ENCODE assay signal across 22 cellular contexts in the genomic region with DNA sequence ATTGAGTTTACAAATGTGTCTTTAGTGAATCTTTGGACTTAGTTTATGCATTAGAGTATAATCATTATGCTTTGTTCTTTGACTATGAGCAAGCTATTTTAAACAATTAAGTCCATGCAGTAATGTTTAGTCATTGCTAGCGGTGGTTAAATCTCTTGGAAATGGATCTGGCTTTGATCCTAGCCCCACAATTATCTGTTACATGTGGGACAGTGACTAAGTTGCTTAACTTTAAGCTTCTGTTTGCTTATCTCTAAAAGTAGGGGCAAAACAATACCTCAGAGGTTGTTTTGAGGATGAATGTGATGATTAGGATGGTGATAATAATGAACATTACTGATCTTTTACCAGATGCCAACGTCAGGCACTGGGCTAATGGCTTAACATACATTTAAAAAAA.
A peak's percentile ranks its signal among the peaks of the same experiment; 100 is the strongest.
DNase-seq lines count a peak whose midpoint lies in the region; ATAC-seq and TF ChIP-seq lines count a peak whose summit lies in the region.
"Had no signal": no experiment of that assay in that cellular context is flagged by ENCODE, and none has a peak within 500 bp of the region (broad histone marks: within the 10 kb centered on the region; RNA-seq: fewer than 3 reads in every experiment).

No MANE protein-coding gene starts in this region.

- H3K4me3 Mint-ChIP-seq in type B pancreatic cell = no peak overlapping the region
- H3K4me3 Mint-ChIP-seq in activated CD8-positive, alpha-beta memory T cell treated with anti-CD3 and anti-CD28 coated beads, Interleukin-2, amount 10 ng/mL, durations not matched to agents 7 days and 5 days = no peak overlapping the region
- no peak overlapping the region for H3K4me3 Mint-ChIP-seq in WTC11
- no peak overlapping the region for H3K4me3 Mint-ChIP-seq in activated CD4-positive, alpha-beta T cell treated with anti-CD3 and anti-CD28 coated beads for 36 hours
- H3K4me3 Mint-ChIP-seq: activated naive CD8-positive, alpha-beta T cell treated with anti-CD3 and anti-CD28 coated beads for 36 hours had no signal

- dilution Hi-C loops in mammary epithelial cell (cut with HindIII; ENCODE audit: low sequenced_read_pairs) = no loop called here

- no peaks in the 10 kb centered on the region for H3K79me2 ChIP-seq in mammary epithelial cell (ENCODE audit: insufficient read depth, low read length)

- no TSS peak for BruUV-seq in mammary epithelial cell (replicated peaks; lab: Mats Ljungman, UMichigan)

- H3K27ac ChIP-seq in mammary epithelial cell (ENCODE audit: insufficient read depth, low read depth, low read length) = no peak overlapping the region
- H3K27ac ChIP-seq in breast epithelium = no peak overlapping the region
- H3K27ac ChIP-seq: A549, HL-60, PC-9 had no signal

- H3K9me3 ChIP-seq in mammary epithelial cell (replicated peaks; ENCODE audit: insufficient read depth, low read length) = no peaks in the 10 kb centered on the region
- no peaks in the 10 kb centered on the region for H3K9me3 ChIP-seq in breast epithelium
- H3K9me3 ChIP-seq: A549 had no signal

- H3K4me3 ChIP-seq in mammary epithelial cell (replicated peaks in 1 of 3; ENCODE audit: insufficient read depth in 1 of 3, low read depth in 2 of 3, low read length in 3 of 3) (no peak overlapping the region), breast epithelium (no peak overlapping the region)
- H3K4me3 ChIP-seq: A549, PC-9 had no signal

- no peaks in the 10 kb centered on the region for H4K20me1 ChIP-seq in mammary epithelial cell (ENCODE audit: insufficient read depth, low read length)

- H3K9ac ChIP-seq in mammary epithelial cell (ENCODE audit: insufficient read depth, low read length) = no peak overlapping the region

- H3K27ac Mint-ChIP-seq in type B pancreatic cell (peak overlapping the region; percentile 20), WTC11 (no peak overlapping the region)
- H3K27ac Mint-ChIP-seq in activated CD8-positive, alpha-beta memory T cell treated with anti-CD3 and anti-CD28 coated beads, Interleukin-2, amount 10 ng/mL, durations not matched to agents 7 days and 5 days = no peak overlapping the region
- no peak overlapping the region for H3K27ac Mint-ChIP-seq in activated CD4-positive, alpha-beta T cell treated with anti-CD3 and anti-CD28 coated beads for 36 hours
- H3K27ac Mint-ChIP-seq: activated naive CD8-positive, alpha-beta T cell treated with anti-CD3 and anti-CD28 coated beads for 36 hours had no signal

- WGBS in mammary epithelial cell (ENCODE audit: low coverage, missing lambda C conversion rate) = 46% methylated on average over 2 of the region's 2 CpGs

- intact Hi-C loops in mammary epithelial cell (cut with micrococcal nuclease) = no loop called here
- intact Hi-C loops in breast epithelium (cut with DNase I; ENCODE audit: low total_unique reads) = no loop called here
- intact Hi-C loops in activated CD4-positive, alpha-beta T cell treated with anti-CD3 and anti-CD28 coated beads for 36 hours (cut with DNase I, micrococcal nuclease) = no loop called here

- no peaks in the 10 kb centered on the region for H3K36me3 ChIP-seq in mammary epithelial cell (ENCODE audit: insufficient read depth, low read length)
- H3K36me3 ChIP-seq in breast epithelium = no peaks in the 10 kb centered on the region

- no peak overlapping the region for H3K4me2 ChIP-seq in mammary epithelial cell (ENCODE audit: insufficient read depth, low read depth, low read length)
- H3K4me2 ChIP-seq: A549, PC-9 had no signal

- no peaks in the 10 kb centered on the region for H3K4me1 ChIP-seq in mammary epithelial cell (ENCODE audit: insufficient read depth, low read length)
- H3K4me1 ChIP-seq in breast epithelium = no peaks in the 10 kb centered on the region
- H3K4me1 ChIP-seq: A549 had no signal

- H3K9me3 Mint-ChIP-seq in type B pancreatic cell (no peaks in the 10 kb centered on the region), WTC11 (no peaks in the 10 kb centered on the region)
- H3K9me3 Mint-ChIP-seq in activated CD8-positive, alpha-beta memory T cell treated with anti-CD3 and anti-CD28 coated beads, Interleukin-2, amount 10 ng/mL, durations not matched to agents 7 days and 5 days (ENCODE audit: low read depth) = peaks cover 2% of the 10 kb centered on the region
- no peaks in the 10 kb centered on the region for H3K9me3 Mint-ChIP-seq in activated CD4-positive, alpha-beta T cell treated with anti-CD3 and anti-CD28 coated beads for 36 hours (ENCODE audit: low read depth)
- H3K9me3 Mint-ChIP-seq: activated naive CD8-positive, alpha-beta T cell treated with anti-CD3 and anti-CD28 coated beads for 36 hours had no signal

- ATAC-seq in SK-N-SH treated with all-trans-retinoic acid at 6 μM for 48 hours (peak; percentile 71), WTC11 (no peak)
- no peak for ATAC-seq in activated CD8-positive, alpha-beta memory T cell treated with anti-CD3 and anti-CD28 coated beads, Interleukin-2, amount 10 ng/mL, durations not matched to agents 7 days and 5 days
- ATAC-seq in activated CD4-positive, alpha-beta T cell treated with anti-CD3 and anti-CD28 coated beads for 36 hours = no peak
- ATAC-seq: A549, esophagus mucosa, HCT116 had no signal

- CTCF ChIA-PET in mammary epithelial cell (lab: Charles Lee; ENCODE audit: low non-redundant PET) = no interaction called here
- CTCF ChIA-PET in activated CD8-positive, alpha-beta memory T cell treated with anti-CD3 and anti-CD28 coated beads, Interleukin-2, amount 10 ng/mL, durations not matched to agents 7 days and 5 days (lab: Charles Lee) = no interaction called here
- CTCF ChIA-PET in WTC11 (lab: Charles Lee) = no interaction called here
- CTCF ChIA-PET in activated CD4-positive, alpha-beta T cell treated with anti-CD3 and anti-CD28 coated beads for 36 hours (lab: Charles Lee) = no interaction called here

- TF ChIP-seq CTCF in mammary epithelial cell (conservative IDR thresholded peaks at IDR 0.05 in 1 of 2, IDR thresholded peaks at IDR 0.05 in 1 of 2; ENCODE audit: extremely low read depth in 1 of 2, insufficient read depth in 1 of 2, low read depth in 1 of 2, low read length in 2 of 2) (no peak), breast epithelium (IDR thresholded peaks at IDR 0.05) (no peak), type B pancreatic cell (conservative IDR thresholded peaks at IDR 0.05) (no peak), WTC11 (IDR thresholded peaks at IDR 0.05) (no peak)

- no peak for TF ChIP-seq POLR2A in breast epithelium (IDR thresholded peaks at IDR 0.05)

- no peaks in the 10 kb centered on the region for H3K27me3 ChIP-seq in mammary epithelial cell (ENCODE audit: insufficient read depth, low read length)
- H3K27me3 ChIP-seq in breast epithelium = no peaks in the 10 kb centered on the region

- H3K27me3 Mint-ChIP-seq in type B pancreatic cell (peaks cover 4% of the 10 kb centered on the region), WTC11 (ENCODE audit: low read depth) (no peaks in the 10 kb centered on the region)
- H3K27me3 Mint-ChIP-seq in activated CD8-positive, alpha-beta memory T cell treated with anti-CD3 and anti-CD28 coated beads, Interleukin-2, amount 10 ng/mL, durations not matched to agents 7 days and 5 days = no peaks in the 10 kb centered on the region
- H3K27me3 Mint-ChIP-seq in activated CD4-positive, alpha-beta T cell treated with anti-CD3 and anti-CD28 coated beads for 36 hours = no peaks in the 10 kb centered on the region
- H3K27me3 Mint-ChIP-seq: activated naive CD8-positive, alpha-beta T cell treated with anti-CD3 and anti-CD28 coated beads for 36 hours had no signal

- POLR2A ChIA-PET in WTC11 (lab: Charles Lee) = no interaction called here
- POLR2A ChIA-PET in activated CD4-positive, alpha-beta T cell treated with anti-CD3 and anti-CD28 coated beads for 36 hours (lab: Charles Lee) = no interaction called here

- H2AFZ ChIP-seq in mammary epithelial cell (ENCODE audit: low read depth, low read length) = no peak overlapping the region
- H2AFZ ChIP-seq: PC-9 had no signal

- in situ Hi-C loops in mammary epithelial cell (cut with MboI; ENCODE audit: low sequenced_read_pairs in 2 of 2) = no loop called here

- H3K36me3 Mint-ChIP-seq in type B pancreatic cell = no peaks in the 10 kb centered on the region
- no peaks in the 10 kb centered on the region for H3K36me3 Mint-ChIP-seq in activated CD8-positive, alpha-beta memory T cell treated with anti-CD3 and anti-CD28 coated beads, Interleukin-2, amount 10 ng/mL, durations not matched to agents 7 days and 5 days
- no peaks in the 10 kb centered on the region for H3K36me3 Mint-ChIP-seq in WTC11
- H3K36me3 Mint-ChIP-seq in activated CD4-positive, alpha-beta T cell treated with anti-CD3 and anti-CD28 coated beads for 36 hours (ENCODE audit: low read depth) = no peaks in the 10 kb centered on the region
- H3K36me3 Mint-ChIP-seq: activated naive CD8-positive, alpha-beta T cell treated with anti-CD3 and anti-CD28 coated beads for 36 hours had no signal

- H3K4me1 Mint-ChIP-seq in type B pancreatic cell (ENCODE audit: unreplicated experiment) (peaks cover 24% of the 10 kb centered on the region), WTC11 (peaks cover 10% of the 10 kb centered on the region)
- no peaks in the 10 kb centered on the region for H3K4me1 Mint-ChIP-seq in activated CD8-positive, alpha-beta memory T cell treated with anti-CD3 and anti-CD28 coated beads, Interleukin-2, amount 10 ng/mL, durations not matched to agents 7 days and 5 days
- no peaks in the 10 kb centered on the region for H3K4me1 Mint-ChIP-seq in activated CD4-positive, alpha-beta T cell treated with anti-CD3 and anti-CD28 coated beads for 36 hours
- H3K4me1 Mint-ChIP-seq: activated naive CD8-positive, alpha-beta T cell treated with anti-CD3 and anti-CD28 coated beads for 36 hours had no signal

- DNase-seq in mammary epithelial cell = peak; percentile 6
- no peak for DNase-seq in breast epithelium (ENCODE audit: low spot score in 2 of 2)
- peak; percentile 4 for DNase-seq in fibroblast of peridontal ligament (ENCODE audit: extremely low read depth)
- DNase-seq in type B pancreatic cell (ENCODE audit: extremely low spot score, unreplicated experiment) = no peak
- no peak for DNase-seq in activated CD8-positive, alpha-beta memory T cell treated with anti-CD3 and anti-CD28 coated beads, Interleukin-2, amount 10 ng/mL, durations not matched to agents 7 days and 5 days
- DNase-seq in WTC11 (ENCODE audit: low spot score) = no peak
- no peak for DNase-seq in activated CD4-positive, alpha-beta T cell treated with anti-CD3 and anti-CD28 coated beads for 36 hours
- DNase-seq: activated CD4-positive, CD25-positive, alpha-beta regulatory T cell treated with anti-CD3 and anti-CD28 coated beads, Interleukin-2, amount 50 U/mL, for 72 hours; activated naive CD8-positive, alpha-beta T cell treated with anti-CD3 and anti-CD28 coated beads for 36 hours; C1 segment of cervical spinal cord; central memory CD4-positive, alpha-beta T cell; GDM1; head of caudate nucleus; NCI-H187 treated with DMSO at 0.1 percent for 48 hours; NCI-H446 treated with DMSO at 0.1 percent for 48 hours; PC-9; substantia nigra had no signal

TF ChIP-seq in SK-N-SH treated with all-trans-retinoic acid at 6 μM for 48 hours, 23 proteins besides CTCF, POLR2A, EP300 and RAD21 (continues in another document):
- TF ChIP-seq TCF4 (CRISPR knock-in tag; IDR thresholded peaks at IDR 0.05; ENCODE audit: borderline replicate concordance) = no peak
- no peak for TF ChIP-seq TOX (CRISPR knock-in tag; IDR thresholded peaks at IDR 0.05; ENCODE audit: borderline replicate concordance)

TF ChIP-seq in WTC11, 78 proteins besides CTCF, POLR2A, EP300 and RAD21 (continues in another document):
- no peak for TF ChIP-seq KAT7 (CRISPR knock-in tag; IDR thresholded peaks at IDR 0.05; ENCODE audit: borderline replicate concordance)
- no peak for TF ChIP-seq HMGA2 (CRISPR knock-in tag; IDR thresholded peaks at IDR 0.05)

Comparison
In these comparisons a context has a peak if more than half of its experiments do, and no peak if none do; other contexts are left out.
1. DNase-seq: peak in mammary epithelial cell (single experiment) and fibroblast of peridontal ligament (single experiment); none in breast epithelium (0 of 2), type B pancreatic cell (single experiment), activated CD8-positive, alpha-beta memory T cell treated with anti-CD3 and anti-CD28 coated beads, Interleukin-2, amount 10 ng/mL, durations not matched to agents 7 days and 5 days (single experiment), WTC11 (single experiment) and activated CD4-positive, alpha-beta T cell treated with anti-CD3 and anti-CD28 coated beads for 36 hours (single experiment).